ENCODE assay signal across 11 cellular contexts in the genomic region with DNA sequence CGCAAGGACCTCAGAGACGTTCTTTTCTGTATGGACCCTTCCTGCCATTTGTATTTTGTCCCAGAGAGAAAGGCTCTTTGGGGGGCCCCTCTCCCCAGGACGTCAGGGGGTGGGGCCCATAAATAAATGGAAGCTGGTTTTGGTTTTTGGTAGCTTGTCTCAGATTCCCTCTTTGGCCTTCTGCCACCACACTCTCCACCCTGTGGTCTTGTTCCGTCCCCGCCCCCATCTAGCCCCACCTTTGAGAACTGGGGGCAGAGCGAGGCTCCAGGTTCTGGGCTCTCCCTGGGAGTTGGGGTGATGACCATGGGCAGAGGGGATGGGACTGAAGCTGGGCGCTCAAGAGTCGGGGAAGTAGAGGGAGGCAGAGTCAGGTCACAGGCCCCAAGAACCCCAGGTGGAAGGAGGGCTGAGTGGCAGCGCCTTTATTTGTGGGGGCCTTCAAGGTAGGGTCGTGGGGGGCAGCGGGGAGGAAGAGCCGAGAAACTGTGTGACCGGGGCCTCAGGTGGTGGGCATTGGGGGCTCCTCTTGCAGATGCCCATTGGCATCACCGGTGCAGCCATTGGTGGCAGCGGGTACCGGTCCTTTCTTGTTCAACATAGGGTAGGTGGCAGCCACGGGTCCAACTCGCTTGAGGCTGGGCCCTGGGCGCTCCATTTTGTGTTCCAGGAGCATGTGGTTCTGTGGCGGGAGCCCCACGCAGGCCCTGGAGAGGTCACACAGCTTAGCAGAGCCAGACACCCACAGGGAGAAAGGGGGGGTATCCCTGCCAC. TPM values are rescaled to one million over a fixed set of nuclear protein-coding genes. Genes with fewer than 3 reads are reported as not detected.
DNase-seq lines count a peak whose midpoint lies in the region; ATAC-seq, FAIRE-seq and TF ChIP-seq lines count a peak whose summit lies in the region.
"Had no signal": no experiment of that assay in that cellular context is flagged by ENCODE, and none has a peak within 500 bp of the region (broad histone marks: within the 10 kb centered on the region; RNA-seq: fewer than 3 reads in every experiment).

No MANE protein-coding gene starts in this region.

- H3K36me3 Mint-ChIP-seq in GM23338 (ENCODE audit: low read depth), result peaks cover 18% of the 10 kb centered on the region
- H3K36me3 Mint-ChIP-seq in astrocyte (ENCODE audit: low read depth, unreplicated experiment), result peaks cover 3% of the 10 kb centered on the region
- no peaks in the 10 kb centered on the region for H3K36me3 Mint-ChIP-seq in nephron (ENCODE audit: low read depth)

- TF ChIP-seq CTCF in GM23338 (conservative IDR thresholded peaks at IDR 0.05; ENCODE audit: low read depth in 2 of 2) (no peak), astrocyte (IDR thresholded peaks at IDR 0.05; ENCODE audit: insufficient read depth, low read depth, low read length) (no peak), nephron (IDR thresholded peaks at IDR 0.05; ENCODE audit: unreplicated experiment in 3 of 3) (no peak)

- peaks cover 27% of the 10 kb centered on the region; the same call in 1 of the 2 replicates for H3F3A ChIP-seq in GM23338 (replicated peaks; ENCODE audit: low read depth)

- H3K27me3 ChIP-seq in BLaER1 (no peaks in the 10 kb centered on the region), GM23338 (ENCODE audit: insufficient read depth) (no peaks in the 10 kb centered on the region), astrocyte (ENCODE audit: insufficient read depth, low read length) (no peaks in the 10 kb centered on the region)

- peaks cover 32% of the 10 kb centered on the region for H3K27me3 Mint-ChIP-seq in GM23338 (ENCODE audit: insufficient read depth, low read depth, poor library complexity)
- H3K27me3 Mint-ChIP-seq in astrocyte (ENCODE audit: low read depth, unreplicated experiment), result no peaks in the 10 kb centered on the region
- H3K27me3 Mint-ChIP-seq in nephron (ENCODE audit: low read depth), result no peaks in the 10 kb centered on the region

- CTCF ChIA-PET in HEK293T (lab: Yijun Ruan, JAX), result interaction anchor here (0.7 kb wide), 1 partner anchor 27 kb away, joined by 3 read pairs; no protein-coding TSS in a partner anchor

- H4K20me1 ChIP-seq in BLaER1 (peaks cover 39% of the 10 kb centered on the region), GM23338 (replicated peaks; ENCODE audit: insufficient read depth) (peaks cover 3% of the 10 kb centered on the region), astrocyte (ENCODE audit: insufficient read depth, low read length) (peaks cover 18% of the 10 kb centered on the region)

- H3K4me1 ChIP-seq in BLaER1 (peaks cover 80% of the 10 kb centered on the region), GM23338 (ENCODE audit: insufficient read depth) (peaks cover 50% of the 10 kb centered on the region), astrocyte (ENCODE audit: insufficient read depth, low read length) (peaks cover 39% of the 10 kb centered on the region)

- H2AFZ ChIP-seq in GM23338 (no peak overlapping the region), astrocyte (ENCODE audit: low read depth, low read length) (no peak overlapping the region)

- H3K9me3 Mint-ChIP-seq in GM23338 (no peaks in the 10 kb centered on the region), astrocyte (ENCODE audit: unreplicated experiment) (no peaks in the 10 kb centered on the region), nephron (no peaks in the 10 kb centered on the region)

- H3K4me3 Mint-ChIP-seq in GM23338 (peak overlapping the region; percentile 66), astrocyte (ENCODE audit: unreplicated experiment) (peak overlapping the region; percentile 66), nephron (peak overlapping the region; percentile 81 to 88 (median 84))

- no peaks in the 10 kb centered on the region for H3K9me2 ChIP-seq in GM23338 (ENCODE audit: insufficient read depth)

- H3K27ac ChIP-seq in BLaER1, result peak overlapping the region; percentile 74
- no peak overlapping the region for H3K27ac ChIP-seq in GM23338 (ENCODE audit: low read depth)
- no peak overlapping the region for H3K27ac ChIP-seq in astrocyte (ENCODE audit: low read depth, low read length)

- DNase-seq in GM23338 (ENCODE audit: low spot score), result peak; percentile 32
- no peak for DNase-seq in astrocyte (ENCODE audit: low read depth)
- no peak for DNase-seq in activated effector memory CD4-positive, alpha-beta T cell treated with anti-CD3 and anti-CD28 coated beads, Interleukin-2, amount 50 U/mL, for 16 hours
- DNase-seq in HEK293T (ENCODE audit: extremely low spot score), result no peak
- DNase-seq: NCI-H345 had no signal

- H3K36me3 ChIP-seq in BLaER1, result peaks cover 27% of the 10 kb centered on the region
- no peaks in the 10 kb centered on the region for H3K36me3 ChIP-seq in GM23338 (ENCODE audit: insufficient read depth)
- H3K36me3 ChIP-seq in astrocyte (ENCODE audit: insufficient read depth, low read length), result no peaks in the 10 kb centered on the region

- H3K27ac Mint-ChIP-seq in GM23338 (no peak overlapping the region), astrocyte (ENCODE audit: unreplicated experiment) (peak overlapping the region; percentile 34), nephron (peak overlapping the region; percentile 67 to 84 (median 82))

- no peak for ATAC-seq in GM23338
- ATAC-seq in GM19397 (IDR thresholded peaks at IDR 0.05; ENCODE audit: unreplicated experiment), result no peak
- no peak for ATAC-seq in HG03039 (IDR thresholded peaks at IDR 0.05; ENCODE audit: unreplicated experiment)
- ATAC-seq: right cardiac atrium had no signal

- POLR2A ChIA-PET in HEK293T (lab: Yijun Ruan, JAX), result interaction anchor here (1.2 to 2.0 kb wide), 2 partner anchors 14 to 16 kb away, joined by 5 to 7 read pairs; a partner anchor contains a TSS

- no peak for FAIRE-seq in astrocyte (lab: Jason Lieb, UNC)

- no peaks in the 10 kb centered on the region for H3K79me2 ChIP-seq in GM23338 (replicated peaks; ENCODE audit: insufficient read depth)
- H3K79me2 ChIP-seq in astrocyte (ENCODE audit: insufficient read depth, low read length), result peaks cover 17% of the 10 kb centered on the region

- H3K4me1 Mint-ChIP-seq in GM23338 (peaks cover 31% of the 10 kb centered on the region), astrocyte (ENCODE audit: low read depth, unreplicated experiment) (peaks cover 15% of the 10 kb centered on the region), nephron (peaks cover 34% of the 10 kb centered on the region)

- H3K9ac ChIP-seq in BLaER1 (peak overlapping the region; percentile 84), astrocyte (ENCODE audit: low read length) (peak overlapping the region; percentile 59)

- H3K9me3 ChIP-seq in BLaER1 (no peaks in the 10 kb centered on the region), astrocyte (ENCODE audit: insufficient read depth, low read depth, low read length) (no peaks in the 10 kb centered on the region)

- H3K4me3 ChIP-seq in BLaER1, result peak overlapping the region; percentile 76
- H3K4me3 ChIP-seq in GM23338, result peak overlapping the region; percentile 66
- no peak overlapping the region for H3K4me3 ChIP-seq in astrocyte (ENCODE audit: insufficient read depth, low read depth, low read length)

- peak overlapping the region; percentile 96 for H3K4me2 ChIP-seq in BLaER1
- H3K4me2 ChIP-seq in GM23338, result peak overlapping the region; percentile 83
- H3K4me2 ChIP-seq in astrocyte (ENCODE audit: low read length), result peak overlapping the region; percentile 85

TF ChIP-seq in GM23338, 12 proteins besides CTCF, POLR2A, EP300 and RAD21 (continues in another document):
- TF ChIP-seq, protein P1, sequence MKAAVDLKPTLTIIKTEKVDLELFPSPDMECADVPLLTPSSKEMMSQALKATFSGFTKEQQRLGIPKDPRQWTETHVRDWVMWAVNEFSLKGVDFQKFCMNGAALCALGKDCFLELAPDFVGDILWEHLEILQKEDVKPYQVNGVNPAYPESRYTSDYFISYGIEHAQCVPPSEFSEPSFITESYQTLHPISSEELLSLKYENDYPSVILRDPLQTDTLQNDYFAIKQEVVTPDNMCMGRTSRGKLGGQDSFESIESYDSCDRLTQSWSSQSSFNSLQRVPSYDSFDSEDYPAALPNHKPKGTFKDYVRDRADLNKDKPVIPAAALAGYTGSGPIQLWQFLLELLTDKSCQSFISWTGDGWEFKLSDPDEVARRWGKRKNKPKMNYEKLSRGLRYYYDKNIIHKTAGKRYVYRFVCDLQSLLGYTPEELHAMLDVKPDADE (IDR thresholded peaks at IDR 0.05), result no peak

TF ChIP-seq in HEK293T, 16 proteins besides CTCF, POLR2A, EP300 and RAD21 (continues in another document):
- no peak for TF ChIP-seq L3MBTL2 (conservative IDR thresholded peaks at IDR 0.05)
- TF ChIP-seq ARNT (IDR thresholded peaks at IDR 0.05), result no peak
- TF ChIP-seq, protein P2, sequence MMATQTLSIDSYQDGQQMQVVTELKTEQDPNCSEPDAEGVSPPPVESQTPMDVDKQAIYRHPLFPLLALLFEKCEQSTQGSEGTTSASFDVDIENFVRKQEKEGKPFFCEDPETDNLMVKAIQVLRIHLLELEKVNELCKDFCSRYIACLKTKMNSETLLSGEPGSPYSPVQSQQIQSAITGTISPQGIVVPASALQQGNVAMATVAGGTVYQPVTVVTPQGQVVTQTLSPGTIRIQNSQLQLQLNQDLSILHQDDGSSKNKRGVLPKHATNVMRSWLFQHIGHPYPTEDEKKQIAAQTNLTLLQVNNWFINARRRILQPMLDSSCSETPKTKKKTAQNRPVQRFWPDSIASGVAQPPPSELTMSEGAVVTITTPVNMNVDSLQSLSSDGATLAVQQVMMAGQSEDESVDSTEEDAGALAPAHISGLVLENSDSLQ (IDR thresholded peaks at IDR 0.05), result no peak
- no peak for TF ChIP-seq FOXM1 (IDR thresholded peaks at IDR 0.05; ENCODE audit: borderline replicate concordance)
- no peak for TF ChIP-seq TARDBP (IDR thresholded peaks at IDR 0.05)
- TF ChIP-seq SUZ12 (IDR thresholded peaks at IDR 0.05), result no peak
- no peak for TF ChIP-seq SP1 (IDR thresholded peaks at IDR 0.05)
- TF ChIP-seq NFRKB (IDR thresholded peaks at IDR 0.05), result no peak
- TF ChIP-seq FOXK2 (IDR thresholded peaks at IDR 0.05), result no peak
- no peak for TF ChIP-seq HDGF (IDR thresholded peaks at IDR 0.05; ENCODE audit: borderline replicate concordance)
- no peak for TF ChIP-seq LEF1 (IDR thresholded peaks at IDR 0.05; ENCODE audit: borderline replicate concordance)
- TF ChIP-seq FOXA1 (IDR thresholded peaks at IDR 0.05), result no peak
- TF ChIP-seq ZNF384 (IDR thresholded peaks at IDR 0.05), result no peak

RNA-seq across cellular contexts. Expression of a gene that starts 3.3 kb away (rescaled TPM):
- 199 and 208 TPM in 2 replicates for total RNA-seq in GM23338 (2014; rRNA removed; shearing (Covaris generic))
- 191 and 217 TPM in 2 replicates for polyA plus RNA-seq in GM23338 (2016; fragmentation: Nextera tagmentation; extraction: Ambion mirVana)
- total RNA-seq in astrocyte, result 128 and 153 TPM in 2 replicates

RNA-seq across cellular contexts. Expression of a gene that starts 15.4 kb away (rescaled TPM):
- total RNA-seq in GM23338 (2014; rRNA removed; shearing (Covaris generic)), result 42.8 and 44.4 TPM in 2 replicates
- polyA plus RNA-seq in GM23338 (2016; fragmentation: Nextera tagmentation; extraction: Ambion mirVana), result 47.9 and 52.0 TPM in 2 replicates
- total RNA-seq in astrocyte, result 51.2 and 56.6 TPM in 2 replicates

RNA-seq across cellular contexts. Expression of a gene that starts 37.2 kb away (rescaled TPM):
- 0.17 TPM in 1 of 2 replicates, not detected in the other for total RNA-seq in GM23338 (2014; rRNA removed; shearing (Covaris generic))
- polyA plus RNA-seq in GM23338 (2016; fragmentation: Nextera tagmentation; extraction: Ambion mirVana), result 0.14 and 0.24 TPM in 2 replicates
- total RNA-seq in astrocyte, result not detected in 2 replicates
- total RNA-seq: Daoy had no signal

RNA-seq across cellular contexts. Expression of a gene that starts 48.6 kb away (rescaled TPM):
- 15.7 and 19.8 TPM in 2 replicates for total RNA-seq in GM23338 (2014; rRNA removed; shearing (Covaris generic))
- polyA plus RNA-seq in GM23338 (2016; fragmentation: Nextera tagmentation; extraction: Ambion mirVana), result 12.6 and 18.3 TPM in 2 replicates
- total RNA-seq in astrocyte, result 20.5 and 23.2 TPM in 2 replicates
